In the genomic region with DNA sequence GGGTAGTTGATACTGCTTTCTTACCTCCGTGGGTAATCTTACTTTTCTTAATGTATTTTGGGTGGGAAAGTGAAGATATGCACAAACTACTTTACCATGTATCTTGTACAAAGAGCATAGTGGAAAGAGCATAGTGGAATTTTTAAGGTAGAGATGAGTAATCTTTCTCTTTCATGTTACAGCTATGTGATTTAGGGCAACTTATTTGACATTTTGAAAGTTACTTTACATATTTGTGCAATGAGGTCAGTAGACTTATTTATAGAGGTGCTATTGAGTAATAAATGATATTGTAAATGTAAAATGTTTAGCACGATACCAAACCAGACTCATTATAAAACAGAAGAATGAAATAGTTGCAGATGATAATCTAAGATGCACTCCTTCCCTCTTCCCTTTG, we compare ENCODE assay signal across 30 cellular contexts.
"Had no signal": no experiment of that assay in that cellular context is flagged by ENCODE, and none has a peak within 500 bp of the region (broad histone marks: within the 10 kb centered on the region; RNA-seq: fewer than 3 reads in every experiment).

No MANE protein-coding gene starts in this region.

- DNase-seq: activated B cell treated with CpG ODN at 0.5 μM for 24 hours; activated CD4-positive, alpha-beta memory T cell treated with anti-CD3 and anti-CD28 coated beads for 36 hours; activated CD4-positive, alpha-beta T cell treated with anti-CD3 and anti-CD28 coated beads for 4 hours; activated CD4-positive, alpha-beta T cell treated with anti-CD3 and anti-CD28 coated beads, Interleukin-2, amount 10 ng/mL, durations not matched to agents 24 days and 14 days; activated CD4-positive, alpha-beta T cell treated with anti-CD3 and anti-CD28 coated beads, Interleukin-2, amount 50 U/mL, for 1 hour; activated CD4-positive, alpha-beta T cell treated with anti-CD3 and anti-CD28 coated beads, Interleukin-2, amount 50 U/mL, for 4 hours; activated CD4-positive, CD25-positive, alpha-beta regulatory T cell treated with anti-CD3 and anti-CD28 coated beads, Interleukin-2, amount 50 U/mL, for 72 hours; activated CD8-positive, alpha-beta memory T cell treated with anti-CD3 and anti-CD28 coated beads, Interleukin-2, amount 10 ng/mL, durations not matched to agents 7 days and 5 days; activated CD8-positive, alpha-beta memory T cell treated with anti-CD3 and anti-CD28 coated beads, Interleukin-2, amount 50 U/mL, for 48 hours; activated CD8-positive, alpha-beta T cell treated with anti-CD3 and anti-CD28 coated beads for 36 hours; activated effector memory CD4-positive, alpha-beta T cell treated with Interleukin-2 at 50 U/mL for 16 hours; activated gamma-delta T cell; activated naive CD4-positive, alpha-beta T cell treated with anti-CD3 and anti-CD28 coated beads, Interleukin-2, amount 10 ng/mL, durations not matched to agents 7 days and 5 days; activated naive CD4-positive, alpha-beta T cell treated with Interleukin-2 at 50 U/mL for 16 hours; activated naive CD8-positive, alpha-beta T cell treated with anti-CD3 and anti-CD28 coated beads, Interleukin-2, amount 10 ng/mL, durations not matched to agents 7 days and 5 days; activated naive CD8-positive, alpha-beta T cell treated with anti-CD3 and anti-CD28 coated beads, Interleukin-2, amount 50 U/mL, for 24 hours; activated T-cell treated with anti-CD3 and anti-CD28 coated beads, Interleukin-2, amount 50 U/mL, for 24 hours; activated T-cell treated with anti-CD3 and anti-CD28 coated beads, Interleukin-2, amount 50 U/mL, for 48 hours; amygdala; anterior cingulate cortex; caudate nucleus; cerebellar nuclear complex; T-helper 1 cell; T-helper 2 cell; T-helper 9 cell had no signal

- H3K27me3 ChIP-seq: ascending aorta, cardiac muscle cell had no signal

- ATAC-seq: activated CD8-positive, alpha-beta memory T cell treated with anti-CD3 and anti-CD28 coated beads, Interleukin-2, amount 10 ng/mL, durations not matched to agents 7 days and 5 days; activated CD8-positive, alpha-beta T cell treated with anti-CD3 and anti-CD28 coated beads for 36 hours; activated naive CD8-positive, alpha-beta T cell treated with anti-CD3 and anti-CD28 coated beads, Interleukin-2, amount 50 U/mL, for 24 hours had no signal

- FAIRE-seq: bronchial epithelial cell, TTC549 had no signal

- H3K27ac ChIP-seq: ascending aorta, cardiac muscle cell, VCaP had no signal

- H3K4me1 ChIP-seq: ascending aorta had no signal
